In the genomic region with DNA sequence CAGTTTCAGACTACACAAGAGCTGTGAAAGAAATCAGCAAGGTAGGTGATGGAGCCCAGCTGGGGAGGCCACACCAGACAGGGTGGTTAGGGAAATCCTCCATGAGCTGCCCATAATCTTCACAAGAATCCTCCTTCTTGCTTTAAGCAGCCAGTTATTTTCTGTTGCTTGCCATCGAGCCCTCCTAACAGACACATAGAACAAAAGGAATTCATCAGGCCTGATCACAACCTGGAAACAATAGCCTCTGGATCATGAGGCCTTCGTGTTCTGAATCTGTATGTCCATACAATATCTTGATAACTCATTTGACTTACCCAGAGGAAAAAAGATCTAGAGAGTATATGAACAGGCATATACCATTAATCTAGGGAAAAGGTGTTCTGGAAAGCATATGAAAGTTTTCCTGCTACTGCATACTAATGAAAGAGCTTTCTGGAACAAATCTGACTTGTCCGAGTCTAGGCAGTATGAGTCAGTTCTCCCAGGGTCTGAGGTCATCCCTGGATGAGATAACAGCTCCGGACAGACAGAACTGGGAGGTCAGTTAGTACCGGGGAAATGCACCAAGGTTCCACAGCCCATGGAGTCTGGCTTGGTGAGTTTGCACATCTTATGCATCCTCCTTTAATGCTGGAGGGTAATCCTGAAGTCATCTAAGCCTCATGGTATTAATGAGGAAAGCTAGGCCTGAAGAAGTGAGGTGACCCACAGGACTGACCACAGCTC, we compare ENCODE assay signal across 17 cellular contexts. TPM values are rescaled to one million over a fixed set of nuclear protein-coding genes. Genes with fewer than 3 reads are reported as not detected.
DNase-seq lines count a peak whose midpoint lies in the region; ATAC-seq and TF ChIP-seq lines count a peak whose summit lies in the region.
"Had no signal": no experiment of that assay in that cellular context is flagged by ENCODE, and none has a peak within 500 bp of the region (broad histone marks: within the 10 kb centered on the region; RNA-seq: fewer than 3 reads in every experiment).

No MANE protein-coding gene starts in this region.

- ATAC-seq in left ventricle myocardium superior = peak; percentile 48
- ATAC-seq: activated naive CD4-positive, alpha-beta T cell treated with anti-CD3 and anti-CD28 coated beads, Interleukin-2, amount 50 U/mL, for 72 hours; naive thymus-derived CD4-positive, alpha-beta T cell; stimulated activated naive CD8-positive, alpha-beta T cell treated with anti-CD3 and anti-CD28 coated beads, Interleukin-15, Interleukin-2, amounts not matched to agents 100 U/mL and 50 U/mL, for 24 hours had no signal

- H3K4me3 ChIP-seq in skeletal muscle cell (ENCODE audit: low read depth, low read length) (no peak overlapping the region), OCI-LY7 (ENCODE audit: low read depth, low read length, poor library complexity, severe bottlenecking) (no peak overlapping the region), A673 (ENCODE audit: low read depth, low read length, poor library complexity, severe bottlenecking) (no peak overlapping the region)
- H3K4me3 ChIP-seq: esophagus squamous epithelium, HAP-1 had no signal

- CTCF ChIA-PET in OCI-LY7 (lab: Charles Lee; ENCODE audit: unreplicated experiment) = no interaction called here
- CTCF ChIA-PET in A673 (lab: Charles Lee) = no interaction called here

- no peaks in the 10 kb centered on the region for H3K9me2 ChIP-seq in OCI-LY7 (ENCODE audit: insufficient read depth, low read length)

- H3K27ac ChIP-seq in OCI-LY7 (ENCODE audit: low read depth, low read length, poor library complexity, severe bottlenecking) = no peak overlapping the region
- H3K27ac ChIP-seq in A673 (ENCODE audit: low read depth, low read length, poor library complexity, severe bottlenecking) = no peak overlapping the region

- no peaks in the 10 kb centered on the region for H3K9me3 ChIP-seq in OCI-LY7 (ENCODE audit: low read length)
- H3K9me3 ChIP-seq in A673 (ENCODE audit: low read depth, low read length, poor library complexity, severe bottlenecking) = no peaks in the 10 kb centered on the region
- H3K9me3 ChIP-seq: esophagus squamous epithelium, HAP-1 had no signal

- DNase-seq in HCEC 1CT (peak; percentile 42), amniotic epithelial cell (ENCODE audit: low read depth) (peak; percentile 94), left ventricle myocardium superior (no peak), skeletal muscle cell (ENCODE audit: low read depth) (peak; percentile 12), OCI-LY7 (ENCODE audit: low spot score) (no peak), HuH-7 (ENCODE audit: low spot score) (no peak), A673 (ENCODE audit: low spot score) (no peak)
- DNase-seq: activated B cell treated with CpG ODN at 0.5 μM for 24 hours; activated CD8-positive, alpha-beta memory T cell treated with anti-CD3 and anti-CD28 coated beads, Interleukin-2, amount 50 U/mL, for 4 hours; CD4-positive, alpha-beta memory T cell; esophagus squamous epithelium; naive thymus-derived CD4-positive, alpha-beta T cell; NCI-H2081 treated with DMSO at 0.1 percent for 48 hours; SIG-M5; stimulated activated naive CD8-positive, alpha-beta T cell treated with anti-CD3 and anti-CD28 coated beads, Interleukin-15, Interleukin-2, amounts not matched to agents 100 U/mL and 50 U/mL, for 24 hours had no signal

- TF ChIP-seq CTCF in OCI-LY7 (conservative IDR thresholded peaks at IDR 0.05; ENCODE audit: low read length) (no peak), A673 (conservative IDR thresholded peaks at IDR 0.05; ENCODE audit: low read depth, low read length) (no peak)

- no peaks in the 10 kb centered on the region for H3K27me3 ChIP-seq in A673 (replicated peaks; ENCODE audit: insufficient read depth, low read depth, low read length, poor library complexity)
- H3K27me3 ChIP-seq: esophagus squamous epithelium had no signal

- intact Hi-C loops in left ventricle myocardium superior (cut with micrococcal nuclease) (no loop called here), OCI-LY7 (cut with micrococcal nuclease; ENCODE audit: unreplicated experiment) (no loop called here), A673 (cut with micrococcal nuclease; ENCODE audit: unreplicated experiment) (no loop called here)

- no peaks in the 10 kb centered on the region for H4K20me1 ChIP-seq in OCI-LY7 (ENCODE audit: insufficient read depth, low read length)

- H3K36me3 ChIP-seq in OCI-LY7 (ENCODE audit: insufficient read depth, low read length) = no peaks in the 10 kb centered on the region
- H3K36me3 ChIP-seq in A673 (ENCODE audit: insufficient read depth, low read length, poor library complexity, severe bottlenecking) = no peaks in the 10 kb centered on the region
- H3K36me3 ChIP-seq: esophagus squamous epithelium, HAP-1 had no signal

- H3K4me2 ChIP-seq in OCI-LY7 (ENCODE audit: low read length) = no peak overlapping the region

- BruUV-seq in OCI-LY7 (replicated peaks; lab: Mats Ljungman, UMichigan) (no TSS peak), A673 (replicated peaks; lab: Mats Ljungman, UMichigan) (no TSS peak)

- POLR2A ChIA-PET in OCI-LY7 (lab: Charles Lee) = interaction anchor here (0.7 to 0.9 kb wide), 2 partner anchors 22 to 74 kb away, joined by 3 to 11 read pairs; no protein-coding TSS in a partner anchor
- POLR2A ChIA-PET in A673 (lab: Charles Lee; ENCODE audit: low non-redundant PET) = no interaction called here

- H3K4me1 ChIP-seq in OCI-LY7 (ENCODE audit: insufficient read depth, low read length, poor library complexity, severe bottlenecking) (peaks cover 9% of the 10 kb centered on the region), A673 (ENCODE audit: insufficient read depth, low read length, poor library complexity, severe bottlenecking) (no peaks in the 10 kb centered on the region)
- H3K4me1 ChIP-seq: HAP-1 had no signal

- no peak overlapping the region for H2AFZ ChIP-seq in OCI-LY7 (ENCODE audit: low read length)

- no peaks in the 10 kb centered on the region for H3K79me2 ChIP-seq in OCI-LY7 (ENCODE audit: insufficient read depth, low read depth, low read length)

RNA-seq across cellular contexts. Expression of a gene that starts 52.8 kb away (rescaled TPM):
- 21.1 TPM for total RNA-seq in left ventricle myocardium superior
- total RNA-seq in OCI-LY7 (2014; rRNA removed; shearing (Covaris generic)) = 1.9 and 2.2 TPM in 2 replicates
- 2.5 and 4.2 TPM in 2 replicates for total RNA-seq in OCI-LY7 (2022)
- 55.2 and 62.1 TPM in 2 replicates for total RNA-seq in A673 (2021)

Comparison
In these comparisons a context has a peak if more than half of its experiments do, and no peak if none do; other contexts are left out.
1. DNase-seq: peak in HCEC 1CT (single experiment), amniotic epithelial cell (single experiment) and skeletal muscle cell (single experiment); none in left ventricle myocardium superior (single experiment), OCI-LY7 (single experiment), HuH-7 (single experiment) and A673 (single experiment).